In the genomic region with DNA sequence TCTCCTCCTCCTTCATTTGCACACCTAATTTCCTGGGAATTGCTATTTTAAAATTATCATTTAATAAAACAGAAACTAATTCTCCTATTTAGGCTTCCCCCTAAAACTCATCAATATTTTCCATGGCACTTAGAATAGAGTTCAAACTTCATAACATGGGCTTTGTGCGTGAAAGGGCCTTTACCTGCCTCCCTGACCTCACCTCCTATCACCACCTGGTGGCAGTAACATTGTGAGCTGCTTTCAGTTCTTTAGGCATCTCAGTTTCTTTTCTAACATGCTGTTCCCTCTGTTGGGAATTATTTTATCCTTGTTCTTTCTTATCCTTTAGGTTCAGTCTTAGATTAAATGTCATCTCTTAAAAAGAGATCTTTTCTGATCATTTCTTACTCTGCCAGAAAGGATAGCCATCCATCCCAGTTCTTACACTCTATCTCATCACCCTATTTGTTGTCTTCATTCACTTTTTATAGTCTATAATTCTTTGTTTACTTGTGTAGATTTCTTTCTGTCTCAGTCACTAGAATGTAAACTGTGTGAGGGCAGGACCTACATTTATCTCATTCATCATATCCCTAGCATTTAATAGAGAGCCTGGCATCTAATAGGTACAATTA, we compare ENCODE assay signal across 10 cellular contexts.
A peak's percentile ranks its signal among the peaks of the same experiment; 100 is the strongest.
DNase-seq lines count a peak whose midpoint lies in the region; ATAC-seq and TF ChIP-seq lines count a peak whose summit lies in the region.
"Had no signal": no experiment of that assay in that cellular context is flagged by ENCODE, and none has a peak within 500 bp of the region (broad histone marks: within the 10 kb centered on the region; RNA-seq: fewer than 3 reads in every experiment).

No MANE protein-coding gene starts in this region.

- no peaks in the 10 kb centered on the region for H3K9me3 Mint-ChIP-seq in nephron
- H3K9me3 Mint-ChIP-seq: activated naive CD8-positive, alpha-beta T cell treated with anti-CD3 and anti-CD28 coated beads, Interleukin-2, amount 10 ng/mL, durations not matched to agents 7 days and 5 days had no signal

- no peaks in the 10 kb centered on the region for H3K36me3 Mint-ChIP-seq in nephron (ENCODE audit: low read depth)

- DNase-seq in NCI-H2171 treated with DMSO at 0.1 percent for 48 hours (lab: John Stamatoyannopoulos, UW) (peak; percentile 28), NCI-H2171 (lab: John Stamatoyannopoulos, UW) (no peak), astrocyte of the cerebellum (ENCODE audit: low read depth) (no peak)
- DNase-seq: activated naive CD8-positive, alpha-beta T cell treated with anti-CD3 and anti-CD28 coated beads, Interleukin-2, amount 10 ng/mL, durations not matched to agents 7 days and 5 days had no signal

- TF ChIP-seq RAD21 in Ishikawa (IDR thresholded peaks at IDR 0.05; ENCODE audit: low read depth), result peak; percentile 54; the same call in 1 of the 2 replicates

- no peaks in the 10 kb centered on the region for H3K4me1 Mint-ChIP-seq in nephron
- H3K4me1 Mint-ChIP-seq: activated naive CD8-positive, alpha-beta T cell treated with anti-CD3 and anti-CD28 coated beads, Interleukin-2, amount 10 ng/mL, durations not matched to agents 7 days and 5 days had no signal

- H3K27me3 Mint-ChIP-seq in nephron (ENCODE audit: low read depth), result no peaks in the 10 kb centered on the region
- H3K27me3 Mint-ChIP-seq: activated naive CD8-positive, alpha-beta T cell treated with anti-CD3 and anti-CD28 coated beads, Interleukin-2, amount 10 ng/mL, durations not matched to agents 7 days and 5 days had no signal

- TF ChIP-seq EP300 in Ishikawa (IDR thresholded peaks at IDR 0.05; ENCODE audit: borderline replicate concordance), result no peak

- H3K27ac Mint-ChIP-seq in nephron, result no peak overlapping the region
- H3K27ac Mint-ChIP-seq: activated naive CD8-positive, alpha-beta T cell treated with anti-CD3 and anti-CD28 coated beads, Interleukin-2, amount 10 ng/mL, durations not matched to agents 7 days and 5 days had no signal

- H3K4me3 ChIP-seq in astrocyte of the cerebellum (ENCODE audit: low read depth, low read length), result no peak overlapping the region
- H3K4me3 ChIP-seq: BLaER1 had no signal

- no peak for ATAC-seq in HG02870 (IDR thresholded peaks at IDR 0.05; ENCODE audit: unreplicated experiment)
- no peak for ATAC-seq in GM18498 (IDR thresholded peaks at IDR 0.05; ENCODE audit: unreplicated experiment)
- ATAC-seq in GM19463 (IDR thresholded peaks at IDR 0.05; ENCODE audit: unreplicated experiment), result no peak

- in situ Hi-C loops in astrocyte of the cerebellum (cut with HindIII; ENCODE audit: low sequenced_read_pairs), result no loop called here

- no peak overlapping the region for H3K4me3 Mint-ChIP-seq in nephron
- H3K4me3 Mint-ChIP-seq: activated naive CD8-positive, alpha-beta T cell treated with anti-CD3 and anti-CD28 coated beads, Interleukin-2, amount 10 ng/mL, durations not matched to agents 7 days and 5 days had no signal

- peak; percentile 51 for TF ChIP-seq CTCF in astrocyte of the cerebellum (IDR thresholded peaks at IDR 0.05; ENCODE audit: low read depth, low read length, missing control alignments)
- TF ChIP-seq CTCF in nephron (IDR thresholded peaks at IDR 0.05; ENCODE audit: unreplicated experiment in 3 of 3), result peak; percentile 23 to 42 (median 25)

TF ChIP-seq in Ishikawa, 13 proteins besides CTCF, POLR2A, EP300 and RAD21:
- no peak for TF ChIP-seq USF1 (IDR thresholded peaks at IDR 0.05)
- TF ChIP-seq NFIC (IDR thresholded peaks at IDR 0.05), result no peak
- no peak for TF ChIP-seq TAF1 (IDR thresholded peaks at IDR 0.05; ENCODE audit: low read depth)
- TF ChIP-seq, protein P1, sequence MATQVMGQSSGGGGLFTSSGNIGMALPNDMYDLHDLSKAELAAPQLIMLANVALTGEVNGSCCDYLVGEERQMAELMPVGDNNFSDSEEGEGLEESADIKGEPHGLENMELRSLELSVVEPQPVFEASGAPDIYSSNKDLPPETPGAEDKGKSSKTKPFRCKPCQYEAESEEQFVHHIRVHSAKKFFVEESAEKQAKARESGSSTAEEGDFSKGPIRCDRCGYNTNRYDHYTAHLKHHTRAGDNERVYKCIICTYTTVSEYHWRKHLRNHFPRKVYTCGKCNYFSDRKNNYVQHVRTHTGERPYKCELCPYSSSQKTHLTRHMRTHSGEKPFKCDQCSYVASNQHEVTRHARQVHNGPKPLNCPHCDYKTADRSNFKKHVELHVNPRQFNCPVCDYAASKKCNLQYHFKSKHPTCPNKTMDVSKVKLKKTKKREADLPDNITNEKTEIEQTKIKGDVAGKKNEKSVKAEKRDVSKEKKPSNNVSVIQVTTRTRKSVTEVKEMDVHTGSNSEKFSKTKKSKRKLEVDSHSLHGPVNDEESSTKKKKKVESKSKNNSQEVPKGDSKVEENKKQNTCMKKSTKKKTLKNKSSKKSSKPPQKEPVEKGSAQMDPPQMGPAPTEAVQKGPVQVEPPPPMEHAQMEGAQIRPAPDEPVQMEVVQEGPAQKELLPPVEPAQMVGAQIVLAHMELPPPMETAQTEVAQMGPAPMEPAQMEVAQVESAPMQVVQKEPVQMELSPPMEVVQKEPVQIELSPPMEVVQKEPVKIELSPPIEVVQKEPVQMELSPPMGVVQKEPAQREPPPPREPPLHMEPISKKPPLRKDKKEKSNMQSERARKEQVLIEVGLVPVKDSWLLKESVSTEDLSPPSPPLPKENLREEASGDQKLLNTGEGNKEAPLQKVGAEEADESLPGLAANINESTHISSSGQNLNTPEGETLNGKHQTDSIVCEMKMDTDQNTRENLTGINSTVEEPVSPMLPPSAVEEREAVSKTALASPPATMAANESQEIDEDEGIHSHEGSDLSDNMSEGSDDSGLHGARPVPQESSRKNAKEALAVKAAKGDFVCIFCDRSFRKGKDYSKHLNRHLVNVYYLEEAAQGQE (IDR thresholded peaks at IDR 0.05; ENCODE audit: low read depth), result no peak
- no peak for TF ChIP-seq EGR1 (IDR thresholded peaks at IDR 0.05)
- TF ChIP-seq, protein P2, sequence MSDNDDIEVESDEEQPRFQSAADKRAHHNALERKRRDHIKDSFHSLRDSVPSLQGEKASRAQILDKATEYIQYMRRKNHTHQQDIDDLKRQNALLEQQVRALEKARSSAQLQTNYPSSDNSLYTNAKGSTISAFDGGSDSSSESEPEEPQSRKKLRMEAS (IDR thresholded peaks at IDR 0.05), result no peak
- no peak for TF ChIP-seq TCF12 (IDR thresholded peaks at IDR 0.05; ENCODE audit: low read depth)
- TF ChIP-seq YY1 (IDR thresholded peaks at IDR 0.05; ENCODE audit: low read depth), result no peak
- no peak for TF ChIP-seq ZBTB7A (IDR thresholded peaks at IDR 0.05; ENCODE audit: low read depth)
- no peak for TF ChIP-seq FOXM1 (IDR thresholded peaks at IDR 0.05; ENCODE audit: borderline replicate concordance, low read depth)
- TF ChIP-seq CREB1 (IDR thresholded peaks at IDR 0.05; ENCODE audit: low read depth), result no peak
- TF ChIP-seq CEBPB (IDR thresholded peaks at IDR 0.05), result no peak
- TF ChIP-seq TEAD4 (IDR thresholded peaks at IDR 0.05), result no peak
TF ChIP-seq in Ishikawa: peak in this region for 0.
